ENCODE assay signal across 8 cellular contexts in the genomic region with DNA sequence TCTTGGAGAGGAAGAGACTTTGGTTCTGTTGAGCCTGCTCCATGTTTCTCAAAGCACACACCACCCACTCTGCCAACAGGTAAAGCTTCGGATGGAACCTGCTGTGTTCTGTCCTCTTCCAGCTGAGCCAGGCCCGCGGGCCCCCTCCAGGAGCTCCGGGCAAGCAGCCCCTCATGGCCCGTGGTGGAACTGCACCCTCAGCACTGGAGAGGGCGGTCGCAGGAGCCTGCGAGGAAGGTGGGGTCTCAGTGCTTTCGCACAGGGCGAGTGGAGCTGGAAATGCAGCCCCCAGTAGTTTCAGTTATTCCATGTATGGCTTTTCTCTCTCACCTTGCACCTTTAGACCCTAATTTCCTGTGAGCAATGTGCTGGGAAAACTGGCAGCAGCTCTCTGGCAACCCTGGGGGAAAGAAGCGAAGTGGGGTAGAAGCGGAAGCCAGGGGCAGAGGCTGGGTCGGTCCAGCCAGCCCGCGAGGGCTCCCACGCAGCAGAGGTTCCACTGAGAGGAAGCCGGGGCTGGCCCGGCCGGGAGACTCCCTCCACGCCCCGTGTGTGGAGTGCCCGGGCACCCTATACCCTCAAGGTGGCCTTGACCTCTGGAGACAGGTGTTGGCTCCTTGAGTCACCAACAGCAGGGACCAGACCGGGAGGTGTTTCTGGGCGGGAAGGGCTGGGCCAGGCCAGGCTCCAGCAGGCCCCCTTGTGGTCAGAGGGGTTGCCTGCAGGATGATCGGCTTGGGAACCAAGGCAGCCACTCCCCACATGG.
DNase-seq lines count a peak whose midpoint lies in the region; ATAC-seq and TF ChIP-seq lines count a peak whose summit lies in the region.

No MANE protein-coding gene starts in this region.

- H3K27ac ChIP-seq in RWPE2 (ENCODE audit: poor library complexity, severe bottlenecking) (no peak overlapping the region), right cardiac atrium (ENCODE audit: low read length) (no peak overlapping the region)

- ATAC-seq in GM19468 (IDR thresholded peaks at IDR 0.05; ENCODE audit: extremely low read depth, unreplicated experiment) (peak; percentile 90), HG03565 (IDR thresholded peaks at IDR 0.05; ENCODE audit: unreplicated experiment) (peak; percentile 67), RWPE2 (ENCODE audit: low read depth) (peak; percentile 22; the same call in 1 of the 3 replicates), right cardiac atrium (peak; percentile 75 to 83)

- no peaks in the 10 kb centered on the region for H3K36me3 ChIP-seq in RWPE2 (ENCODE audit: low read depth)

- H3K27me3 ChIP-seq in RWPE2 (ENCODE audit: insufficient read depth, poor library complexity, severe bottlenecking) (no peaks in the 10 kb centered on the region), right cardiac atrium (ENCODE audit: control insufficient read depth, insufficient read depth) (no peaks in the 10 kb centered on the region)

- DNase-seq in COLO668 (lab: John Stamatoyannopoulos, UW; ENCODE audit: unreplicated experiment): peak; percentile 64
- DNase-seq in RWPE2 (ENCODE audit: low spot score): no peak
- DNase-seq in activated naive CD4-positive, alpha-beta T cell treated with Interleukin-2 at 50 U/mL for 16 hours: peak; percentile 65
- DNase-seq in right cardiac atrium: peak; percentile 52 to 71 (median 67)
- no peak for DNase-seq in skeletal muscle cell (ENCODE audit: low read depth)
- DNase-seq in hepatic stellate cell (ENCODE audit: low spot score): no peak

- H3K4me3 ChIP-seq in RWPE2 (ENCODE audit: severe bottlenecking): no peak overlapping the region
- peak overlapping the region; percentile 26 for H3K4me3 ChIP-seq in right cardiac atrium (ENCODE audit: low read length)
- peak overlapping the region; percentile 22 for H3K4me3 ChIP-seq in skeletal muscle cell (ENCODE audit: low read depth, low read length)

- H3K4me1 ChIP-seq in RWPE2 (ENCODE audit: insufficient read depth, poor library complexity, severe bottlenecking) (peaks cover 9% of the 10 kb centered on the region), right cardiac atrium (ENCODE audit: control insufficient read depth, insufficient read depth, low read length) (no peaks in the 10 kb centered on the region)

- intact Hi-C loops in right cardiac atrium (cut with DNase I): no loop called here

- H3K9me3 ChIP-seq in RWPE2 (ENCODE audit: severe bottlenecking): no peaks in the 10 kb centered on the region
- H3K9me3 ChIP-seq in right cardiac atrium (ENCODE audit: control insufficient read depth, low read length): no peaks in the 10 kb centered on the region

- peak; percentile 59 for TF ChIP-seq CTCF in RWPE2 (IDR thresholded peaks at IDR 0.05; ENCODE audit: poor library complexity, severe bottlenecking)

- 2% methylated on average over 25 of the region's 25 CpGs for WGBS in right cardiac atrium

Comparison
In these comparisons a context has a peak if more than half of its experiments do, and no peak if none do; other contexts are left out.
1. DNase-seq: peak in COLO668 (single experiment), activated naive CD4-positive, alpha-beta T cell treated with Interleukin-2 at 50 U/mL for 16 hours (single experiment) and right cardiac atrium (3 of 3); none in RWPE2 (single experiment), skeletal muscle cell (single experiment) and hepatic stellate cell (single experiment).
2. ATAC-seq: peak in every context shown above with its lines; median percentile 90 in GM19468; 79 in right cardiac atrium; 67 in HG03565; 22 in RWPE2.